Comparison of ENCODE assay signal across 29 cellular contexts in genomic region chr7:18939771-18940576, GRCh38.
DNase-seq lines count a peak whose midpoint lies in the region; ATAC-seq and TF ChIP-seq lines count a peak whose summit lies in the region.
"Had no signal": no experiment of that assay in that cellular context is flagged by ENCODE, and none has a peak within 500 bp of the region (broad histone marks: within the 10 kb centered on the region; RNA-seq: fewer than 3 reads in every experiment).

No MANE protein-coding gene starts in this region.

- H3K36me3 ChIP-seq in HUES64 (ENCODE audit: insufficient read depth, low read length): no peaks in the 10 kb centered on the region
- no peaks in the 10 kb centered on the region for H3K36me3 ChIP-seq in iPS-18a (ENCODE audit: control insufficient read depth, low read depth, low read length)
- H3K36me3 ChIP-seq: BE2C, esophagus squamous epithelium, left lung, stomach, thyroid gland had no signal

- WGBS in HUES64: 63% methylated on average over 1 of the region's 2 CpGs

- H3K9me3 ChIP-seq in HUES64 (ENCODE audit: insufficient read depth, low read depth, low read length): no peaks in the 10 kb centered on the region
- no peaks in the 10 kb centered on the region for H3K9me3 ChIP-seq in iPS-18a (ENCODE audit: control insufficient read depth, low read depth, low read length)
- H3K9me3 ChIP-seq: BE2C, esophagus squamous epithelium, left lung, stomach, thyroid gland had no signal

- no peak for ATAC-seq in GM18861 (IDR thresholded peaks at IDR 0.05; ENCODE audit: unreplicated experiment)
- no peak for ATAC-seq in GM19452 (IDR thresholded peaks at IDR 0.05; ENCODE audit: unreplicated experiment)
- ATAC-seq in HG02798 (IDR thresholded peaks at IDR 0.05; ENCODE audit: poor library complexity, unreplicated experiment): no peak
- ATAC-seq: activated CD4-positive, CD25-positive, alpha-beta regulatory T cell treated with anti-CD3 and anti-CD28 coated beads, Interleukin-2, amount 50 U/mL, for 24 hours; activated T-cell treated with anti-CD3 and anti-CD28 coated beads, Interleukin-2, amount 50 U/mL, for 72 hours; GM12878; left lung; sciatic nerve; T-helper 17 cell had no signal

- H3K4me3 ChIP-seq in HUES64 (ENCODE audit: low read length): no peak overlapping the region
- peak overlapping the region; percentile 3 for H3K4me3 ChIP-seq in iPS-18a (ENCODE audit: low read length)
- H3K4me3 ChIP-seq: esophagus squamous epithelium, GM12878, left lung, stomach, thyroid gland had no signal

- no peak for TF ChIP-seq CTCF in AG09319 (IDR thresholded peaks at IDR 0.05; ENCODE audit: low read depth, low read length)

- H3K4me1 ChIP-seq in HUES64 (ENCODE audit: insufficient read depth, low read length): peaks cover 30% of the 10 kb centered on the region
- H3K4me1 ChIP-seq in iPS-18a (ENCODE audit: control insufficient read depth, low read depth, low read length): peaks cover 19% of the 10 kb centered on the region
- H3K4me1 ChIP-seq: BE2C, esophagus squamous epithelium, left lung, stomach, thyroid gland had no signal

- no peaks in the 10 kb centered on the region for H3K27me3 ChIP-seq in HUES64 (ENCODE audit: insufficient read depth, low read length)
- H3K27me3 ChIP-seq in iPS-18a (ENCODE audit: control insufficient read depth, insufficient read depth, low read length): no peaks in the 10 kb centered on the region
- H3K27me3 ChIP-seq: BE2C, esophagus squamous epithelium, left lung, stomach, thyroid gland had no signal

- H3K9ac ChIP-seq in HUES64 (ENCODE audit: low read depth, low read length): no peak overlapping the region
- H3K9ac ChIP-seq in iPS-18a (ENCODE audit: low read length): no peak overlapping the region

- DNase-seq in AG09319 (ENCODE audit: extremely low read depth, low read depth) (peak; percentile 28), dermis blood vessel endothelial cell (peak; percentile 34), iPS-NIHi7 (ENCODE audit: extremely low spot score) (no peak)
- DNase-seq: ACHN; activated CD4-positive, alpha-beta T cell treated with anti-CD3 and anti-CD28 coated beads, Interleukin-2, amount 50 U/mL, for 48 hours; activated T-cell treated with anti-CD3 and anti-CD28 coated beads, Interleukin-2, amount 50 U/mL, for 72 hours; BE2C; caudate nucleus; CD8-positive, alpha-beta memory T cell; EL; esophagus squamous epithelium; Kasumi-1; left lung; NCI-H1436 treated with DMSO at 0.1 percent for 48 hours; OCI-M1; stimulated activated CD4-positive, alpha-beta T cell treated with anti-CD3 and anti-CD28 coated beads, Interleukin-12 subunit alpha, Interleukin-12 subunit beta, amount 100 ng/mL, for 4 hours; stimulated activated CD4-positive, alpha-beta T cell treated with anti-CD3 and anti-CD28 coated beads, Interleukin-2, amount 100 ng/mL, for 48 hours; stomach; T-helper 17 cell; thyroid gland had no signal

- H3K27ac ChIP-seq in HUES64 (ENCODE audit: low read depth, low read length) (peak overlapping the region; percentile 78), iPS-18a (ENCODE audit: low read length) (no peak overlapping the region)
- H3K27ac ChIP-seq: esophagus squamous epithelium, left lung, RWPE1, stomach, thyroid gland had no signal
